ENCODE assay signal across 17 cellular contexts in the genomic region with DNA sequence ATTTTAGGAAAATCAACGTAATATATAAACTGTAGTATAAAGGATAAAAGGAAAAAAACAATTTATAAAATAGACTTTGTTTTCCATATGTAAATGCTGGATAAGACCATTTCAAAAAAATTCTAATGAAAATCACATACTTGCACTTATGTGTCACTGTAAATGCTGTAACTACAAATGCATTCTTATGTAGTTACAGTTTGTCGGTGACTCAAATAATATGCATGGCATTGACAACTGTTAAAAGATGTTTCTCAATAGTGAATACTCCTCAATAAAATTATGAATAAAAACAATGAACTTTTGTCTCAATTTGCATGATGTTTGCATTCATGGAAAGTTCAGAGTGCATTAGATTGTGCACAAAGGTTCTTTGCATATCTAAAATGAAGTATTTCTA.
DNase-seq lines count a peak whose midpoint lies in the region; ATAC-seq and TF ChIP-seq lines count a peak whose summit lies in the region.
"Had no signal": no experiment of that assay in that cellular context is flagged by ENCODE, and none has a peak within 500 bp of the region (broad histone marks: within the 10 kb centered on the region; RNA-seq: fewer than 3 reads in every experiment).

No MANE protein-coding gene starts in this region.

- H2AFZ ChIP-seq in IMR-90 (replicated peaks; ENCODE audit: low read length, poor library complexity) = no peak overlapping the region
- H2AFZ ChIP-seq in osteoblast (ENCODE audit: low read length) = no peak overlapping the region
- H2AFZ ChIP-seq: PC-9 had no signal

- POLR2A ChIA-PET in IMR-90 (lab: Charles Lee; ENCODE audit: unreplicated experiment) = no interaction called here

- no peak overlapping the region for H2BK120ac ChIP-seq in IMR-90 (ENCODE audit: low read depth, low read length)

- no peak overlapping the region for H2BK20ac ChIP-seq in IMR-90 (ENCODE audit: low read depth, low read length)

- H4K20me1 ChIP-seq in IMR-90 (ENCODE audit: insufficient read depth, low read length) = no peaks in the 10 kb centered on the region
- no peaks in the 10 kb centered on the region for H4K20me1 ChIP-seq in osteoblast (ENCODE audit: insufficient read depth, low read length)

- H3K9ac ChIP-seq in IMR-90 (ENCODE audit: low read depth, low read length) = no peak overlapping the region

- no peak overlapping the region for H3K4me3 ChIP-seq in IMR-90 (ENCODE audit: insufficient read depth, low read depth, low read length)
- H3K4me3 ChIP-seq in astrocyte of the spinal cord (ENCODE audit: low read depth, low read length) = no peak overlapping the region
- no peak overlapping the region for H3K4me3 ChIP-seq in osteoblast (ENCODE audit: insufficient read depth, low read length)
- H3K4me3 ChIP-seq: HAP-1, PC-9, SK-N-MC had no signal

- ATAC-seq in IMR-90 (ENCODE audit: low read depth) = peak; percentile 44
- ATAC-seq in HG03159 (IDR thresholded peaks at IDR 0.05; ENCODE audit: unreplicated experiment) = no peak
- no peak for ATAC-seq in HG03439 (IDR thresholded peaks at IDR 0.05; ENCODE audit: unreplicated experiment)

- H3K27ac Mint-ChIP-seq in immature natural killer cell = no peak overlapping the region

- H3K56ac ChIP-seq in IMR-90 (ENCODE audit: extremely low read depth, insufficient read depth, low read length) = no peak overlapping the region

- H3K4me1 ChIP-seq in IMR-90 (ENCODE audit: control insufficient read depth, insufficient read depth, low read length) = no peaks in the 10 kb centered on the region
- H3K4me1 ChIP-seq in osteoblast (ENCODE audit: insufficient read depth, low read length) = peaks cover 17% of the 10 kb centered on the region

- CTCF ChIA-PET in IMR-90 (lab: Yijun Ruan, JAX) = no interaction called here

- no peaks in the 10 kb centered on the region for H3K4me1 Mint-ChIP-seq in immature natural killer cell

- H3K4ac ChIP-seq in IMR-90 (ENCODE audit: low read depth, low read length) = no peak overlapping the region

- H3K9me3 Mint-ChIP-seq in immature natural killer cell = peaks cover 6 to 33% (median 11%) of the 10 kb centered on the region in 6 donors

- H2BK15ac ChIP-seq in IMR-90 (ENCODE audit: low read depth, low read length) = no peak overlapping the region

- WGBS in IMR-90 (ENCODE audit: extremely low coverage in 2 of 2, insufficient read length in 1 of 2), 2 experiments = no CpG with 5 or more reads among the region's 2 CpGs

- no peak overlapping the region for H3K18ac ChIP-seq in IMR-90 (ENCODE audit: low read depth, low read length)

- dilution Hi-C loops in IMR-90 (cut with HindIII; ENCODE audit: low sequenced_read_pairs, unreplicated experiment) = no loop called here

- H2AK9ac ChIP-seq in IMR-90 (replicated peaks; ENCODE audit: low read depth, low read length, poor library complexity) = no peak overlapping the region

- H4K91ac ChIP-seq in IMR-90 (ENCODE audit: insufficient read depth, low read depth, low read length) = no peak overlapping the region

- peak; percentile 13 for DNase-seq in EH (ENCODE audit: low read depth)
- DNase-seq in IMR-90 = peak; percentile 53
- peak; percentile 2 for DNase-seq in astrocyte of the spinal cord (ENCODE audit: low read depth, low spot score)
- DNase-seq in osteoblast (ENCODE audit: insufficient read length, low spot score, missing footprints) = no peak
- DNase-seq in immature natural killer cell = no peak
- DNase-seq: AML-193, COR-L47, KG1, NCI-H146, NCI-H2081 treated with DMSO at 0.1 percent for 48 hours, NCI-H510A, NCI-H774, PC-9 had no signal

- H3K9me3 ChIP-seq in IMR-90 (ENCODE audit: control insufficient read depth, insufficient read depth, low read length) (no peaks in the 10 kb centered on the region), osteoblast (ENCODE audit: low read depth, low read length) (no peaks in the 10 kb centered on the region)
- H3K9me3 ChIP-seq: HAP-1 had no signal

- H2BK5ac ChIP-seq in IMR-90 (ENCODE audit: low read depth, low read length, poor library complexity, severe bottlenecking) = no peak overlapping the region

- no peak for TF ChIP-seq POLR2A in IMR-90 (IDR thresholded peaks at IDR 0.05; ENCODE audit: low read depth, low read length)

- H3K4me2 ChIP-seq in IMR-90 (ENCODE audit: low read depth, low read length) (no peak overlapping the region), osteoblast (ENCODE audit: insufficient read depth, low read length) (peak overlapping the region; percentile 30)
- H3K4me2 ChIP-seq: PC-9 had no signal

- no peak overlapping the region for H3K14ac ChIP-seq in IMR-90 (replicated peaks; ENCODE audit: low read depth, low read length)

- no peak overlapping the region; a peak in 1 of 4 replicates for H4K8ac ChIP-seq in IMR-90 (ENCODE audit: low read depth in 2 of 2, low read length in 2 of 2)

- H3K4me3 Mint-ChIP-seq in immature natural killer cell = no peak overlapping the region

- no TSS peak for BruUV-seq in IMR-90 (replicated peaks; lab: Mats Ljungman, UMichigan)

- no peaks in the 10 kb centered on the region for H3K27me3 ChIP-seq in IMR-90 (ENCODE audit: control insufficient read depth, insufficient read depth, low read length)
- H3K27me3 ChIP-seq in osteoblast (ENCODE audit: insufficient read depth, low read length) = no peaks in the 10 kb centered on the region

- H4K5ac ChIP-seq in IMR-90 (ENCODE audit: low read depth, low read length) = no peak overlapping the region

- in situ Hi-C loops in IMR-90 (cut with MboI; ENCODE audit: low sequenced_read_pairs) = no loop called here
- in situ Hi-C loops in astrocyte of the spinal cord (cut with HindIII; ENCODE audit: low sequenced_read_pairs) = no loop called here

- intact Hi-C loops in IMR-90 (cut with micrococcal nuclease) = no loop called here

- no peak for TF ChIP-seq RAD21 in IMR-90 (IDR thresholded peaks at IDR 0.05; ENCODE audit: low read length)

- H3K79me1 ChIP-seq in IMR-90 (ENCODE audit: low read depth in 1 of 2, low read length in 2 of 2) = no peaks in the 10 kb centered on the region

- no peak overlapping the region for H2AK5ac ChIP-seq in IMR-90 (ENCODE audit: low read depth, low read length)

- no peaks in the 10 kb centered on the region for H3K79me2 ChIP-seq in osteoblast (ENCODE audit: insufficient read depth, low read length)

- H3K27me3 Mint-ChIP-seq in immature natural killer cell (ENCODE audit: low read depth in 3 of 3) = no peaks in the 10 kb centered on the region

- no peak for TF ChIP-seq CTCF in IMR-90 (conservative IDR thresholded peaks at IDR 0.05; ENCODE audit: low read depth, low read length)
- TF ChIP-seq CTCF in astrocyte of the spinal cord (IDR thresholded peaks at IDR 0.05; ENCODE audit: low read depth, low read length) = no peak
- TF ChIP-seq CTCF in osteoblast (IDR thresholded peaks at IDR 0.05; ENCODE audit: extremely low read depth, low read depth, low read length) = no peak

- H3K9me1 ChIP-seq in IMR-90 (ENCODE audit: insufficient read depth, low read length) = no peaks in the 10 kb centered on the region

- H3K23ac ChIP-seq in IMR-90 (ENCODE audit: low read depth, low read length) = no peak overlapping the region

- no peaks in the 10 kb centered on the region for H3K36me3 Mint-ChIP-seq in immature natural killer cell

- no peaks in the 10 kb centered on the region for H3K36me3 ChIP-seq in IMR-90 (ENCODE audit: control insufficient read depth, insufficient read depth, low read length)
- H3K36me3 ChIP-seq in osteoblast (ENCODE audit: insufficient read depth, low read length) = no peaks in the 10 kb centered on the region
- H3K36me3 ChIP-seq: HAP-1 had no signal

- H3K27ac ChIP-seq in IMR-90 (ENCODE audit: insufficient read depth, low read length) (no peak overlapping the region), osteoblast (ENCODE audit: low read depth, low read length) (no peak overlapping the region)
- H3K27ac ChIP-seq: PC-9, SK-N-MC had no signal

TF ChIP-seq in IMR-90, 13 proteins besides CTCF, POLR2A, EP300 and RAD21:
- TF ChIP-seq MXI1 (IDR thresholded peaks at IDR 0.05; ENCODE audit: borderline replicate concordance, low read depth, low read length) (no peak), SMC3 (IDR thresholded peaks at IDR 0.05; ENCODE audit: low read depth, low read length) (no peak), BHLHE40 (IDR thresholded peaks at IDR 0.05; ENCODE audit: low read depth, low read length) (no peak), CHD1 (IDR thresholded peaks at IDR 0.05; ENCODE audit: low read depth, low read length) (no peak), RFX5 (IDR thresholded peaks at IDR 0.05; ENCODE audit: low read depth, low read length) (no peak), CEBPB (IDR thresholded peaks at IDR 0.05; ENCODE audit: low read depth, low read length) (no peak), FOS (IDR thresholded peaks at IDR 0.05; ENCODE audit: low read depth, low read length) (no peak), RCOR1 (IDR thresholded peaks at IDR 0.05; ENCODE audit: insufficient replicate concordance, low read length) (no peak), NFE2L2 (IDR thresholded peaks at IDR 0.05; ENCODE audit: low read depth, low read length) (no peak), MAZ (IDR thresholded peaks at IDR 0.05; ENCODE audit: borderline replicate concordance, low read depth, low read length) (no peak), MAFK (IDR thresholded peaks at IDR 0.05; ENCODE audit: low read depth, low read length) (no peak)
- TF ChIP-seq, protein P1, sequence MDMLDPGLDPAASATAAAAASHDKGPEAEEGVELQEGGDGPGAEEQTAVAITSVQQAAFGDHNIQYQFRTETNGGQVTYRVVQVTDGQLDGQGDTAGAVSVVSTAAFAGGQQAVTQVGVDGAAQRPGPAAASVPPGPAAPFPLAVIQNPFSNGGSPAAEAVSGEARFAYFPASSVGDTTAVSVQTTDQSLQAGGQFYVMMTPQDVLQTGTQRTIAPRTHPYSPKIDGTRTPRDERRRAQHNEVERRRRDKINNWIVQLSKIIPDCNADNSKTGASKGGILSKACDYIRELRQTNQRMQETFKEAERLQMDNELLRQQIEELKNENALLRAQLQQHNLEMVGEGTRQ (IDR thresholded peaks at IDR 0.05; ENCODE audit: low read depth, low read length) = no peak
- TF ChIP-seq, protein P2, sequence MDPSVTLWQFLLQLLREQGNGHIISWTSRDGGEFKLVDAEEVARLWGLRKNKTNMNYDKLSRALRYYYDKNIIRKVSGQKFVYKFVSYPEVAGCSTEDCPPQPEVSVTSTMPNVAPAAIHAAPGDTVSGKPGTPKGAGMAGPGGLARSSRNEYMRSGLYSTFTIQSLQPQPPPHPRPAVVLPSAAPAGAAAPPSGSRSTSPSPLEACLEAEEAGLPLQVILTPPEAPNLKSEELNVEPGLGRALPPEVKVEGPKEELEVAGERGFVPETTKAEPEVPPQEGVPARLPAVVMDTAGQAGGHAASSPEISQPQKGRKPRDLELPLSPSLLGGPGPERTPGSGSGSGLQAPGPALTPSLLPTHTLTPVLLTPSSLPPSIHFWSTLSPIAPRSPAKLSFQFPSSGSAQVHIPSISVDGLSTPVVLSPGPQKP (IDR thresholded peaks at IDR 0.05; ENCODE audit: borderline replicate concordance, low read depth, low read length) = no peak

Comparison
In these comparisons a context has a peak if more than half of its experiments do, and no peak if none do; other contexts are left out.
1. DNase-seq: peak in EH (single experiment), IMR-90 (single experiment) and astrocyte of the spinal cord (single experiment); none in osteoblast (single experiment) and immature natural killer cell (0 of 3).